In genomic region chr12:14167005-14167628, GRCh38 we compare ENCODE assay signal across 8 cellular contexts.
DNase-seq lines count a peak whose midpoint lies in the region; ATAC-seq lines count a peak whose summit lies in the region.

No MANE protein-coding gene starts in this region.

- H3K4me1 ChIP-seq in HAP-1: no peaks in the 10 kb centered on the region
- H3K4me1 ChIP-seq in neuronal stem cell (ENCODE audit: control insufficient read depth in 2 of 2, insufficient read depth in 1 of 2, low read depth in 1 of 2, low read length in 2 of 2): peaks cover 0 to 4% of the 10 kb centered on the region in 2 donors

- no peak overlapping the region for H3K27ac Mint-ChIP-seq in stimulated activated naive B cell treated with anti-CD40 and anti-IgM and Interleukin-4, amounts not matched to agents 10 μg/mL and 1 μg/mL and 100 μg/mL, for 72 hours

- H2BK15ac ChIP-seq in neuronal stem cell (ENCODE audit: low read length): no peak overlapping the region

- H3K27ac ChIP-seq in neuronal stem cell (replicated peaks; ENCODE audit: low read length): no peak overlapping the region

- H3K4me1 Mint-ChIP-seq in stimulated activated naive B cell treated with anti-CD40 and anti-IgM and Interleukin-4, amounts not matched to agents 10 μg/mL and 1 μg/mL and 100 μg/mL, for 72 hours: peaks cover 17 to 25% of the 10 kb centered on the region in 2 donors

- no CpG with 5 or more reads among the region's 4 CpGs for WGBS in neuronal stem cell (ENCODE audit: extremely low coverage in 2 of 2, insufficient read length in 2 of 2, insufficient replicate concordance in 1 of 2), 2 donors

- H3K9ac ChIP-seq in neuronal stem cell (ENCODE audit: low read depth, low read length, poor library complexity): no peak overlapping the region

- no peak overlapping the region for H3K4ac ChIP-seq in neuronal stem cell (ENCODE audit: low read length)

- H3K36me3 Mint-ChIP-seq in stimulated activated naive B cell treated with anti-CD40 and anti-IgM and Interleukin-4, amounts not matched to agents 10 μg/mL and 1 μg/mL and 100 μg/mL, for 72 hours: no peaks in the 10 kb centered on the region

- H3K27me3 ChIP-seq in HAP-1 (ENCODE audit: low read depth): no peaks in the 10 kb centered on the region
- no peaks in the 10 kb centered on the region for H3K27me3 ChIP-seq in neuronal stem cell (ENCODE audit: control insufficient read depth in 3 of 3, insufficient read depth in 3 of 3, low read depth in 1 of 3, low read length in 3 of 3)

- H2BK12ac ChIP-seq in neuronal stem cell (ENCODE audit: low read length): no peak overlapping the region

- no peak overlapping the region for H3K18ac ChIP-seq in neuronal stem cell (ENCODE audit: low read length)

- H4K91ac ChIP-seq in neuronal stem cell (ENCODE audit: low read depth, low read length, poor library complexity): no peak overlapping the region

- no peak overlapping the region for H4K8ac ChIP-seq in neuronal stem cell (ENCODE audit: low read depth, low read length)

- no peak overlapping the region for H3K4me2 ChIP-seq in neuronal stem cell (ENCODE audit: insufficient read depth, low read length, poor library complexity, severe bottlenecking)

- DNase-seq in DMS79 treated with DMSO at 0.1 percent for 48 hours (lab: John Stamatoyannopoulos, UW) (peak; percentile 71), HAP-1 (ENCODE audit: low spot score in 2 of 2) (peak; percentile 35 to 56), NCI-H2227 (lab: John Stamatoyannopoulos, UW; ENCODE audit: unreplicated experiment) (peak; percentile 75), fibroblast of gingiva (ENCODE audit: low read depth) (peak; percentile 30), neuronal stem cell (ENCODE audit: low spot score) (peak; percentile 66)
- DNase-seq in activated CD4-positive, alpha-beta T cell treated with anti-CD3 and anti-CD28 coated beads, Interleukin-2, amount 50 U/mL, for 48 hours: peak; percentile 41 to 50
- no peak for DNase-seq in stimulated activated naive B cell treated with anti-CD40 and anti-IgM and Interleukin-4, amounts not matched to agents 10 μg/mL and 1 μg/mL and 100 μg/mL, for 72 hours

- H3K4me3 ChIP-seq in HAP-1 (no peak overlapping the region), neuronal stem cell (ENCODE audit: low read length in 2 of 2) (no peak overlapping the region)

- H3K4me3 Mint-ChIP-seq in stimulated activated naive B cell treated with anti-CD40 and anti-IgM and Interleukin-4, amounts not matched to agents 10 μg/mL and 1 μg/mL and 100 μg/mL, for 72 hours: no peak overlapping the region

- in situ Hi-C loops in HAP-1 (cut with MboI; ENCODE audit: low sequenced_read_pairs): loop anchor here (25.0 kb wide), 1 partner anchor 1255 kb away; no protein-coding TSS in a partner anchor

- H3K9me3 Mint-ChIP-seq in stimulated activated naive B cell treated with anti-CD40 and anti-IgM and Interleukin-4, amounts not matched to agents 10 μg/mL and 1 μg/mL and 100 μg/mL, for 72 hours: no peaks in the 10 kb centered on the region

- H2BK5ac ChIP-seq in neuronal stem cell (ENCODE audit: low read length): no peak overlapping the region

- no peak overlapping the region for H3K23ac ChIP-seq in neuronal stem cell (ENCODE audit: low read depth, low read length, poor library complexity)

- ATAC-seq in GM21619 (IDR thresholded peaks at IDR 0.05; ENCODE audit: unreplicated experiment): no peak
- no peak for ATAC-seq in stimulated activated naive B cell treated with anti-CD40 and anti-IgM and Interleukin-4, amounts not matched to agents 10 μg/mL and 1 μg/mL and 100 μg/mL, for 72 hours (replicated peaks)

- H2BK120ac ChIP-seq in neuronal stem cell (ENCODE audit: low read depth, low read length): no peak overlapping the region

- H2AFZ ChIP-seq in neuronal stem cell (ENCODE audit: low read length): peak overlapping the region; percentile 32

- H2AK5ac ChIP-seq in neuronal stem cell (ENCODE audit: low read depth, low read length): no peak overlapping the region

- H3K9me3 ChIP-seq in HAP-1 (no peaks in the 10 kb centered on the region), neuronal stem cell (replicated peaks in 1 of 2; ENCODE audit: control insufficient read depth in 2 of 2, insufficient read depth in 1 of 2, low read depth in 1 of 2, low read length in 2 of 2) (no peaks in the 10 kb centered on the region)

- H3K79me1 ChIP-seq in neuronal stem cell (ENCODE audit: low read depth, low read length): no peaks in the 10 kb centered on the region

- H3K14ac ChIP-seq in neuronal stem cell (ENCODE audit: low read length): no peak overlapping the region

- H3K36me3 ChIP-seq in HAP-1 (replicated peaks) (no peaks in the 10 kb centered on the region), neuronal stem cell (replicated peaks in 1 of 2; ENCODE audit: control insufficient read depth in 2 of 2, insufficient read depth in 2 of 2, low read length in 2 of 2) (no peaks in the 10 kb centered on the region)

- no peaks in the 10 kb centered on the region for H3K27me3 Mint-ChIP-seq in stimulated activated naive B cell treated with anti-CD40 and anti-IgM and Interleukin-4, amounts not matched to agents 10 μg/mL and 1 μg/mL and 100 μg/mL, for 72 hours
